18 cellular contexts compared by ENCODE assay signal in the genomic region with DNA sequence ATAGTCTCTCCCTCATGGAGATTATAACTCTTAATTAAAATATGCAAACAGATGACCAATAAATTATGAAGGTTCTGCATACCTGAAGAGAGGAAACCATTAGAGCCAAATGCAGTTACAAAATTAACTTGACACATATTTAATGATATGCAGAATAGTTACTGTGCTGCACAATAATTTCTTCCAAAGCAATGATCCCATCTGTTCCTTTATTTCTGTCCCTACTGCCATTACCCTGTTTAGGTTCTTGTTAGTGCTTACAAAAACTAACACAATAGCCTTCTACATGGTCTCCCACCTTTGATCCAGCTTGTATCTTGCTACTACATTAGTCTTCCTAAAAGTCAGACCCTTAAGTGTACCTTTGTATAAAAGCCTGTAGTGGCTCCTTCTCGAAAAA.
"Had no signal": no experiment of that assay in that cellular context is flagged by ENCODE, and none has a peak within 500 bp of the region (broad histone marks: within the 10 kb centered on the region; RNA-seq: fewer than 3 reads in every experiment).

No MANE protein-coding gene starts in this region.

- H3K27ac ChIP-seq: colonic mucosa, esophagus muscularis mucosa, foreskin keratinocyte, gastroesophageal sphincter, heart right ventricle, left lung, lower lobe of right lung had no signal

- DNase-seq: colonic mucosa; cortex of kidney; effector CD4-positive, alpha-beta T cell; effector memory CD4-positive, alpha-beta T cell; foreskin keratinocyte; glutamatergic neuron; head of caudate nucleus; heart right ventricle; hippocampal formation; left cardiac atrium; left lung; left ventricle myocardium superior; lower lobe of right lung; mesenchymal stem cell; mucosa of descending colon; naive B cell had no signal

- H3K36me3 ChIP-seq: colonic mucosa, esophagus muscularis mucosa, gastroesophageal sphincter, heart right ventricle, left lung, lower lobe of right lung had no signal

- H3K4me1 ChIP-seq: colonic mucosa, esophagus muscularis mucosa, foreskin keratinocyte, gastroesophageal sphincter, left lung, lower lobe of right lung had no signal

- H3K4me3 ChIP-seq: colonic mucosa, esophagus muscularis mucosa, gastroesophageal sphincter, heart right ventricle, left lung, lower lobe of right lung, mucosa of descending colon had no signal

- H3K9me3 ChIP-seq: colonic mucosa, esophagus muscularis mucosa, gastroesophageal sphincter, heart right ventricle, left lung, lower lobe of right lung, mucosa of descending colon had no signal
